2 cellular contexts compared by ENCODE assay signal in genomic region chr10:125894176-125894575, GRCh38. TPM values are rescaled to one million over a fixed set of nuclear protein-coding genes. Genes with fewer than 3 reads are reported as not detected.
"Had no signal": no experiment of that assay in that cellular context is flagged by ENCODE, and none has a peak within 500 bp of the region (broad histone marks: within the 10 kb centered on the region; RNA-seq: fewer than 3 reads in every experiment).

No MANE protein-coding gene starts in this region.

RNA-seq across cellular contexts. Expression of gene FANK1, which starts 2.2 kb away (rescaled TPM):
- total RNA-seq: T-helper 1 cell treated with Interleukin-12 subunit alpha and Interleukin-12 subunit beta and Interleukin-4 antibody, amounts not matched to agents 30 ng/mL and 1 ng/mL, for 36 hours had no signal
- polyA plus RNA-seq: liver had no signal
